Comparison of ENCODE assay signal across 1 cellular context in the genomic region with DNA sequence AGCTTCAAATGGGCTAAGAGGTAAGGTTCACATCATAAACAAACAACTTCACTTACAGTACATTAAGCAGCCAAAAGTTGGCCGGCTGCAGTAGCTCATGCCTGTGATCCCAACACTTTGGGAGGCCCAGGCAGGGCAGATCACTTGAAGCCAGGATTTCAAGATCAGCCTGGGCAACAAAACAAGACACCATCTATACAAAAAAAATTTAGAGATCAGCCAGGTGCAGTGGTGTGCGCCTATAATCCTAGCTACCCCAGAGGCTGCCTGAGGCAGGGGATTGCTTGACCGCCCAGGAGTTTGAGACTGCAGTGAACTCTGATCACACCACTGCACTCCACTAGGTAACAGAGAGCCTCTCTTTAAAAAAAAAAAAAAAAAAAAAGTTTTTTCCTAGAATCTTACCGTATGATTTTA.
TF ChIP-seq lines count a peak whose summit lies in the region.

No MANE protein-coding gene starts in this region.

TF ChIP-seq in WTC11, 78 proteins besides CTCF, POLR2A, EP300 and RAD21 (continued from another document):
- TF ChIP-seq, protein P1, sequence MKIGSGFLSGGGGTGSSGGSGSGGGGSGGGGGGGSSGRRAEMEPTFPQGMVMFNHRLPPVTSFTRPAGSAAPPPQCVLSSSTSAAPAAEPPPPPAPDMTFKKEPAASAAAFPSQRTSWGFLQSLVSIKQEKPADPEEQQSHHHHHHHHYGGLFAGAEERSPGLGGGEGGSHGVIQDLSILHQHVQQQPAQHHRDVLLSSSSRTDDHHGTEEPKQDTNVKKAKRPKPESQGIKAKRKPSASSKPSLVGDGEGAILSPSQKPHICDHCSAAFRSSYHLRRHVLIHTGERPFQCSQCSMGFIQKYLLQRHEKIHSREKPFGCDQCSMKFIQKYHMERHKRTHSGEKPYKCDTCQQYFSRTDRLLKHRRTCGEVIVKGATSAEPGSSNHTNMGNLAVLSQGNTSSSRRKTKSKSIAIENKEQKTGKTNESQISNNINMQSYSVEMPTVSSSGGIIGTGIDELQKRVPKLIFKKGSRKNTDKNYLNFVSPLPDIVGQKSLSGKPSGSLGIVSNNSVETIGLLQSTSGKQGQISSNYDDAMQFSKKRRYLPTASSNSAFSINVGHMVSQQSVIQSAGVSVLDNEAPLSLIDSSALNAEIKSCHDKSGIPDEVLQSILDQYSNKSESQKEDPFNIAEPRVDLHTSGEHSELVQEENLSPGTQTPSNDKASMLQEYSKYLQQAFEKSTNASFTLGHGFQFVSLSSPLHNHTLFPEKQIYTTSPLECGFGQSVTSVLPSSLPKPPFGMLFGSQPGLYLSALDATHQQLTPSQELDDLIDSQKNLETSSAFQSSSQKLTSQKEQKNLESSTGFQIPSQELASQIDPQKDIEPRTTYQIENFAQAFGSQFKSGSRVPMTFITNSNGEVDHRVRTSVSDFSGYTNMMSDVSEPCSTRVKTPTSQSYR (CRISPR knock-in tag; IDR thresholded peaks at IDR 0.05), result no peak
- no peak for TF ChIP-seq JUN (CRISPR knock-in tag; IDR thresholded peaks at IDR 0.05)
- no peak for TF ChIP-seq MXD4 (CRISPR knock-in tag; IDR thresholded peaks at IDR 0.05; ENCODE audit: borderline replicate concordance)
- TF ChIP-seq, protein P2, sequence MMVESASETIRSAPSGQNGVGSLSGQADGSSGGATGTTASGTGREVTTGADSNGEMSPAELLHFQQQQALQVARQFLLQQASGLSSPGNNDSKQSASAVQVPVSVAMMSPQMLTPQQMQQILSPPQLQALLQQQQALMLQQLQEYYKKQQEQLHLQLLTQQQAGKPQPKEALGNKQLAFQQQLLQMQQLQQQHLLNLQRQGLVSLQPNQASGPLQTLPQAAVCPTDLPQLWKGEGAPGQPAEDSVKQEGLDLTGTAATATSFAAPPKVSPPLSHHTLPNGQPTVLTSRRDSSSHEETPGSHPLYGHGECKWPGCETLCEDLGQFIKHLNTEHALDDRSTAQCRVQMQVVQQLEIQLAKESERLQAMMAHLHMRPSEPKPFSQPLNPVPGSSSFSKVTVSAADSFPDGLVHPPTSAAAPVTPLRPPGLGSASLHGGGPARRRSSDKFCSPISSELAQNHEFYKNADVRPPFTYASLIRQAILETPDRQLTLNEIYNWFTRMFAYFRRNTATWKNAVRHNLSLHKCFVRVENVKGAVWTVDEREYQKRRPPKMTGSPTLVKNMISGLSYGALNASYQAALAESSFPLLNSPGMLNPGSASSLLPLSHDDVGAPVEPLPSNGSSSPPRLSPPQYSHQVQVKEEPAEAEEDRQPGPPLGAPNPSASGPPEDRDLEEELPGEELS (CRISPR knock-in tag; IDR thresholded peaks at IDR 0.05), result no peak
- TF ChIP-seq, protein P3, sequence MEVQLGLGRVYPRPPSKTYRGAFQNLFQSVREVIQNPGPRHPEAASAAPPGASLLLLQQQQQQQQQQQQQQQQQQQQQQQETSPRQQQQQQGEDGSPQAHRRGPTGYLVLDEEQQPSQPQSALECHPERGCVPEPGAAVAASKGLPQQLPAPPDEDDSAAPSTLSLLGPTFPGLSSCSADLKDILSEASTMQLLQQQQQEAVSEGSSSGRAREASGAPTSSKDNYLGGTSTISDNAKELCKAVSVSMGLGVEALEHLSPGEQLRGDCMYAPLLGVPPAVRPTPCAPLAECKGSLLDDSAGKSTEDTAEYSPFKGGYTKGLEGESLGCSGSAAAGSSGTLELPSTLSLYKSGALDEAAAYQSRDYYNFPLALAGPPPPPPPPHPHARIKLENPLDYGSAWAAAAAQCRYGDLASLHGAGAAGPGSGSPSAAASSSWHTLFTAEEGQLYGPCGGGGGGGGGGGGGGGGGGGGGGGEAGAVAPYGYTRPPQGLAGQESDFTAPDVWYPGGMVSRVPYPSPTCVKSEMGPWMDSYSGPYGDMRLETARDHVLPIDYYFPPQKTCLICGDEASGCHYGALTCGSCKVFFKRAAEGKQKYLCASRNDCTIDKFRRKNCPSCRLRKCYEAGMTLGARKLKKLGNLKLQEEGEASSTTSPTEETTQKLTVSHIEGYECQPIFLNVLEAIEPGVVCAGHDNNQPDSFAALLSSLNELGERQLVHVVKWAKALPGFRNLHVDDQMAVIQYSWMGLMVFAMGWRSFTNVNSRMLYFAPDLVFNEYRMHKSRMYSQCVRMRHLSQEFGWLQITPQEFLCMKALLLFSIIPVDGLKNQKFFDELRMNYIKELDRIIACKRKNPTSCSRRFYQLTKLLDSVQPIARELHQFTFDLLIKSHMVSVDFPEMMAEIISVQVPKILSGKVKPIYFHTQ (CRISPR knock-in tag; IDR thresholded peaks at IDR 0.05), result no peak
- TF ChIP-seq, protein P4, sequence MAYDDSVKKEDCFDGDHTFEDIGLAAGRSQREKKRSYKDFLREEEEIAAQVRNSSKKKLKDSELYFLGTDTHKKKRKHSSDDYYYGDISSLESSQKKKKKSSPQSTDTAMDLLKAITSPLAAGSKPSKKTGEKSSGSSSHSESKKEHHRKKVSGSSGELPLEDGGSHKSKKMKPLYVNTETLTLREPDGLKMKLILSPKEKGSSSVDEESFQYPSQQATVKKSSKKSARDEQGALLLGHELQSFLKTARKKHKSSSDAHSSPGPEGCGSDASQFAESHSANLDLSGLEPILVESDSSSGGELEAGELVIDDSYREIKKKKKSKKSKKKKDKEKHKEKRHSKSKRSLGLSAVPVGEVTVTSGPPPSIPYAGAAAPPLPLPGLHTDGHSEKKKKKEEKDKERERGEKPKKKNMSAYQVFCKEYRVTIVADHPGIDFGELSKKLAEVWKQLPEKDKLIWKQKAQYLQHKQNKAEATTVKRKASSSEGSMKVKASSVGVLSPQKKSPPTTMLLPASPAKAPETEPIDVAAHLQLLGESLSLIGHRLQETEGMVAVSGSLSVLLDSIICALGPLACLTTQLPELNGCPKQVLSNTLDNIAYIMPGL (CRISPR knock-in tag; IDR thresholded peaks at IDR 0.05), result no peak
- no peak for TF ChIP-seq JAZF1 (CRISPR knock-in tag; IDR thresholded peaks at IDR 0.05)
- no peak for TF ChIP-seq ZNF219 (CRISPR knock-in tag; IDR thresholded peaks at IDR 0.05; ENCODE audit: borderline replicate concordance)
- TF ChIP-seq CREM (CRISPR knock-in tag; IDR thresholded peaks at IDR 0.05), result no peak
- TF ChIP-seq, protein P5, sequence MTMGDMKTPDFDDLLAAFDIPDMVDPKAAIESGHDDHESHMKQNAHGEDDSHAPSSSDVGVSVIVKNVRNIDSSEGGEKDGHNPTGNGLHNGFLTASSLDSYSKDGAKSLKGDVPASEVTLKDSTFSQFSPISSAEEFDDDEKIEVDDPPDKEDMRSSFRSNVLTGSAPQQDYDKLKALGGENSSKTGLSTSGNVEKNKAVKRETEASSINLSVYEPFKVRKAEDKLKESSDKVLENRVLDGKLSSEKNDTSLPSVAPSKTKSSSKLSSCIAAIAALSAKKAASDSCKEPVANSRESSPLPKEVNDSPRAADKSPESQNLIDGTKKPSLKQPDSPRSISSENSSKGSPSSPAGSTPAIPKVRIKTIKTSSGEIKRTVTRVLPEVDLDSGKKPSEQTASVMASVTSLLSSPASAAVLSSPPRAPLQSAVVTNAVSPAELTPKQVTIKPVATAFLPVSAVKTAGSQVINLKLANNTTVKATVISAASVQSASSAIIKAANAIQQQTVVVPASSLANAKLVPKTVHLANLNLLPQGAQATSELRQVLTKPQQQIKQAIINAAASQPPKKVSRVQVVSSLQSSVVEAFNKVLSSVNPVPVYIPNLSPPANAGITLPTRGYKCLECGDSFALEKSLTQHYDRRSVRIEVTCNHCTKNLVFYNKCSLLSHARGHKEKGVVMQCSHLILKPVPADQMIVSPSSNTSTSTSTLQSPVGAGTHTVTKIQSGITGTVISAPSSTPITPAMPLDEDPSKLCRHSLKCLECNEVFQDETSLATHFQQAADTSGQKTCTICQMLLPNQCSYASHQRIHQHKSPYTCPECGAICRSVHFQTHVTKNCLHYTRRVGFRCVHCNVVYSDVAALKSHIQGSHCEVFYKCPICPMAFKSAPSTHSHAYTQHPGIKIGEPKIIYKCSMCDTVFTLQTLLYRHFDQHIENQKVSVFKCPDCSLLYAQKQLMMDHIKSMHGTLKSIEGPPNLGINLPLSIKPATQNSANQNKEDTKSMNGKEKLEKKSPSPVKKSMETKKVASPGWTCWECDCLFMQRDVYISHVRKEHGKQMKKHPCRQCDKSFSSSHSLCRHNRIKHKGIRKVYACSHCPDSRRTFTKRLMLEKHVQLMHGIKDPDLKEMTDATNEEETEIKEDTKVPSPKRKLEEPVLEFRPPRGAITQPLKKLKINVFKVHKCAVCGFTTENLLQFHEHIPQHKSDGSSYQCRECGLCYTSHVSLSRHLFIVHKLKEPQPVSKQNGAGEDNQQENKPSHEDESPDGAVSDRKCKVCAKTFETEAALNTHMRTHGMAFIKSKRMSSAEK (CRISPR knock-in tag; IDR thresholded peaks at IDR 0.05; ENCODE audit: borderline replicate concordance), result no peak
- no peak for TF ChIP-seq NR3C1 (CRISPR knock-in tag; conservative IDR thresholded peaks at IDR 0.05; ENCODE audit: low read depth)
- no peak for TF ChIP-seq ZNF396 (CRISPR knock-in tag; IDR thresholded peaks at IDR 0.05; ENCODE audit: borderline replicate concordance)
- TF ChIP-seq FOXJ3 (CRISPR knock-in tag; IDR thresholded peaks at IDR 0.05; ENCODE audit: borderline replicate concordance), result no peak
- TF ChIP-seq, protein P6, sequence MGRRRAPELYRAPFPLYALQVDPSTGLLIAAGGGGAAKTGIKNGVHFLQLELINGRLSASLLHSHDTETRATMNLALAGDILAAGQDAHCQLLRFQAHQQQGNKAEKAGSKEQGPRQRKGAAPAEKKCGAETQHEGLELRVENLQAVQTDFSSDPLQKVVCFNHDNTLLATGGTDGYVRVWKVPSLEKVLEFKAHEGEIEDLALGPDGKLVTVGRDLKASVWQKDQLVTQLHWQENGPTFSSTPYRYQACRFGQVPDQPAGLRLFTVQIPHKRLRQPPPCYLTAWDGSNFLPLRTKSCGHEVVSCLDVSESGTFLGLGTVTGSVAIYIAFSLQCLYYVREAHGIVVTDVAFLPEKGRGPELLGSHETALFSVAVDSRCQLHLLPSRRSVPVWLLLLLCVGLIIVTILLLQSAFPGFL (CRISPR knock-in tag; IDR thresholded peaks at IDR 0.05; ENCODE audit: borderline replicate concordance), result no peak
- TF ChIP-seq, protein P7, sequence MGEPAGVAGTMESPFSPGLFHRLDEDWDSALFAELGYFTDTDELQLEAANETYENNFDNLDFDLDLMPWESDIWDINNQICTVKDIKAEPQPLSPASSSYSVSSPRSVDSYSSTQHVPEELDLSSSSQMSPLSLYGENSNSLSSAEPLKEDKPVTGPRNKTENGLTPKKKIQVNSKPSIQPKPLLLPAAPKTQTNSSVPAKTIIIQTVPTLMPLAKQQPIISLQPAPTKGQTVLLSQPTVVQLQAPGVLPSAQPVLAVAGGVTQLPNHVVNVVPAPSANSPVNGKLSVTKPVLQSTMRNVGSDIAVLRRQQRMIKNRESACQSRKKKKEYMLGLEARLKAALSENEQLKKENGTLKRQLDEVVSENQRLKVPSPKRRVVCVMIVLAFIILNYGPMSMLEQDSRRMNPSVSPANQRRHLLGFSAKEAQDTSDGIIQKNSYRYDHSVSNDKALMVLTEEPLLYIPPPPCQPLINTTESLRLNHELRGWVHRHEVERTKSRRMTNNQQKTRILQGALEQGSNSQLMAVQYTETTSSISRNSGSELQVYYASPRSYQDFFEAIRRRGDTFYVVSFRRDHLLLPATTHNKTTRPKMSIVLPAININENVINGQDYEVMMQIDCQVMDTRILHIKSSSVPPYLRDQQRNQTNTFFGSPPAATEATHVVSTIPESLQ (CRISPR knock-in tag; IDR thresholded peaks at IDR 0.05), result no peak
- TF ChIP-seq, protein P8, sequence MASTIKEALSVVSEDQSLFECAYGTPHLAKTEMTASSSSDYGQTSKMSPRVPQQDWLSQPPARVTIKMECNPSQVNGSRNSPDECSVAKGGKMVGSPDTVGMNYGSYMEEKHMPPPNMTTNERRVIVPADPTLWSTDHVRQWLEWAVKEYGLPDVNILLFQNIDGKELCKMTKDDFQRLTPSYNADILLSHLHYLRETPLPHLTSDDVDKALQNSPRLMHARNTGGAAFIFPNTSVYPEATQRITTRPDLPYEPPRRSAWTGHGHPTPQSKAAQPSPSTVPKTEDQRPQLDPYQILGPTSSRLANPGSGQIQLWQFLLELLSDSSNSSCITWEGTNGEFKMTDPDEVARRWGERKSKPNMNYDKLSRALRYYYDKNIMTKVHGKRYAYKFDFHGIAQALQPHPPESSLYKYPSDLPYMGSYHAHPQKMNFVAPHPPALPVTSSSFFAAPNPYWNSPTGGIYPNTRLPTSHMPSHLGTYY (CRISPR knock-in tag; IDR thresholded peaks at IDR 0.05), result no peak
- TF ChIP-seq ZNF263 (CRISPR knock-in tag; IDR thresholded peaks at IDR 0.05; ENCODE audit: low read depth), result no peak
